In the genomic region with DNA sequence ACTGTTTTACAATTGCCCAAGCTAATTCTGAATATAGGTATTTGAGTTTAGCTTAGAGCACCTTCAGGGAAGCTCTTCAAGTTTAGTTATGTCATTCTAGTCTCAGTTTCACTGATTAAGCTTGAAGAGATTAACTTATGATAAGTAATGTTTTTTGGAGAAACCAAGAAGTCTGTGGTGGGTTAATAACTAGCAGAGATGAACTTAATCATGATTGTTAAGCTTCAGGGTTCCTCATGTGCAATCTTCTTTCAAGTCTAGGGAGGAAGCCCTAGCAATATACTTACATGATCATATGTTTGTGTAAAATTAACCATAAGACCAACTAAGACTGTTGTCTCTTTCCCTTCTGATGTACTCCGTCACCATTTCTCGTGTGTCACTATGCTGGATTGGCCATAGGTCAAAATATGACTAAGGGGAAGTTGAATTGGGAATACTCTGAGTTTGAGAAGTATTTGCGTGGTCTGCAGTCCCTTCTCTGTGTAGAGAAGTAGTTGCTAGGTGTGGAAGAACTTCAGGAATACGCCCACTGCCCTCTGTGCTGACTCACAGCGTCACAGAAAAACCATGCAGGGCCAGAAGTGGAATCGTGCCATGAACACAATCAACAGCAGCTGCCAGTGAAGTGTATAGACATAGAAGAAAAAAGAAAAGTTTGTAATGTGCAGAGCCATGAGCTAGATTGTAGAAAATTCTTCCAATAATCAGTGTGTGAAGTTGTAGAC, we compare ENCODE assay signal across 12 cellular contexts.
A peak's percentile ranks its signal among the peaks of the same experiment; 100 is the strongest.
DNase-seq lines count a peak whose midpoint lies in the region; ATAC-seq and TF ChIP-seq lines count a peak whose summit lies in the region.
"Had no signal": no experiment of that assay in that cellular context is flagged by ENCODE, and none has a peak within 500 bp of the region (broad histone marks: within the 10 kb centered on the region; RNA-seq: fewer than 3 reads in every experiment).

No MANE protein-coding gene starts in this region.

- no peak overlapping the region for H3K4me3 ChIP-seq in dorsolateral prefrontal cortex

- peak overlapping the region in 38 of 59 donors; percentile 4 to 83 (median 54) for H3K27ac ChIP-seq in dorsolateral prefrontal cortex

- peak; percentile 11 for DNase-seq in HS-5 (ENCODE audit: low read depth)
- peak in 7 of 10 donors; percentile 34 to 75 (median 57) for DNase-seq in dorsolateral prefrontal cortex
- peak; percentile 18 for DNase-seq in renal cortical epithelial cell (ENCODE audit: low read depth)
- no peak for DNase-seq in GM13976 (ENCODE audit: low spot score)
- DNase-seq: activated naive CD8-positive, alpha-beta T cell treated with anti-CD3 and anti-CD28 coated beads, Interleukin-2, amount 10 ng/mL, durations not matched to agents 7 days and 5 days; effector CD8-positive, alpha-beta T cell; NCI-H1105 treated with DMSO at 0.1 percent for 48 hours; NCI-H510A; substantia nigra had no signal

- intact Hi-C loops in dorsolateral prefrontal cortex (cut with DNase I), result loop anchor here in 1 of 2 donors (10.0 kb wide), 1 partner anchor 145 kb away; no protein-coding TSS in a partner anchor

- in situ Hi-C loops in GM13976 (cut with MboI; ENCODE audit: low sequenced_read_pairs, unreplicated experiment), result no loop called here

- no peaks in the 10 kb centered on the region for H3K27me3 ChIP-seq in dorsolateral prefrontal cortex

- ATAC-seq in GM18502 (IDR thresholded peaks at IDR 0.05; ENCODE audit: poor library complexity, unreplicated experiment) (peak; percentile 49), GM21723 (IDR thresholded peaks at IDR 0.05; ENCODE audit: unreplicated experiment) (no peak), GM19397 (IDR thresholded peaks at IDR 0.05; ENCODE audit: unreplicated experiment) (no peak)

- TF ChIP-seq CTCF in dorsolateral prefrontal cortex (IDR thresholded peaks at IDR 0.05 in 54 of 56, conservative IDR thresholded peaks at IDR 0.05 in 2 of 56; ENCODE audit: low read depth in 1 of 56, partially characterized antibody in 56 of 56), result no peak
- no peak for TF ChIP-seq CTCF in GM13976 (IDR thresholded peaks at IDR 0.05; ENCODE audit: borderline replicate concordance, control extremely low read depth, extremely low read depth, insufficient read depth, missing control alignments)
